Comparison of ENCODE assay signal across 19 cellular contexts in genomic region chr15:44694416-44694815, GRCh38. TPM values are rescaled to one million over a fixed set of nuclear protein-coding genes. Genes with fewer than 3 reads are reported as not detected.
DNase-seq lines count a peak whose midpoint lies in the region; ATAC-seq and TF ChIP-seq lines count a peak whose summit lies in the region.
"Had no signal": no experiment of that assay in that cellular context is flagged by ENCODE, and none has a peak within 500 bp of the region (broad histone marks: within the 10 kb centered on the region; RNA-seq: fewer than 3 reads in every experiment).

No MANE protein-coding gene starts in this region.

- POLR2A ChIA-PET in CD4-positive, alpha-beta T cell (lab: Charles Lee): interaction anchor here (0.8 to 6.0 kb wide), 4 partner anchors 11 to 29 kb away, joined by 4 to 67 read pairs (median 20); partner anchors contain the start of genes B2M, PATL2 and SPG11
- POLR2A ChIA-PET in naive thymus-derived CD8-positive, alpha-beta T cell (lab: Charles Lee): interaction anchor here (0.8 to 1.7 kb wide), 4 partner anchors 11 to 25 kb away, joined by 3 to 7 read pairs (median 4); partner anchors contain the start of gene PATL2

- H3K79me1 ChIP-seq in H9 (ENCODE audit: insufficient read depth, low read depth, low read length, poor library complexity, severe bottlenecking): no peaks in the 10 kb centered on the region

- WGBS in H9 (ENCODE audit: extremely low coverage, insufficient read length, low lambda C conversion rate): no CpG with 5 or more reads among the region's 4 CpGs

- peaks cover 39% of the 10 kb centered on the region for H3K4me1 Mint-ChIP-seq in CD4-positive, alpha-beta T cell (ENCODE audit: low read depth)
- peaks cover 11% of the 10 kb centered on the region for H3K4me1 Mint-ChIP-seq in T-helper 17 cell
- peaks cover 18 to 49% (median 41%) of the 10 kb centered on the region in 4 donors for H3K4me1 Mint-ChIP-seq in naive thymus-derived CD8-positive, alpha-beta T cell
- peaks cover 0 to 5% of the 10 kb centered on the region in 2 experiments; a peak in 2 of 4 replicates for H3K4me1 Mint-ChIP-seq in H9

- no peak for DNase-seq in CD4-positive, alpha-beta T cell
- DNase-seq in EH (ENCODE audit: low read depth): peak; percentile 20
- no peak for DNase-seq in T-helper 17 cell
- DNase-seq in naive thymus-derived CD8-positive, alpha-beta T cell: no peak
- no peak for DNase-seq in GM03348 (ENCODE audit: low spot score)
- DNase-seq in RPMI8226: no peak
- no peak for DNase-seq in H9
- DNase-seq: BE2C, DMS79, KBM-7, NCI-H1105, NCI-H1694, NCI-H2107, NCI-H510A, NCI-H748 treated with DMSO at 0.1 percent for 48 hours, OCI-M1, SHP77 treated with DMSO at 0.1 percent for 48 hours, SK-N-SH had no signal

- no peaks in the 10 kb centered on the region for H4K20me1 ChIP-seq in H9 (ENCODE audit: control insufficient read depth, insufficient read depth, insufficient read length)

- intact Hi-C loops in CD4-positive, alpha-beta T cell (cut with DNase I, micrococcal nuclease): loop anchor here in 1 of 2 experiments (2.0 kb wide), 1 partner anchor 16 kb away; the partner anchor contains the start of genes B2M and PATL2

- CTCF ChIA-PET in CD4-positive, alpha-beta T cell (lab: Charles Lee): no interaction called here

- H4K5ac ChIP-seq in H9 (ENCODE audit: insufficient read length, low read depth, low read length): no peak overlapping the region

- H3T11ph ChIP-seq in H9 (ENCODE audit: low read length): no peak overlapping the region

- H3K4me1 ChIP-seq in H9 (ENCODE audit: insufficient read depth, low read length): no peaks in the 10 kb centered on the region
- H3K4me1 ChIP-seq: BE2C had no signal

- H4K91ac ChIP-seq in H9 (ENCODE audit: insufficient read length, low read depth, low read length): no peak overlapping the region

- H2BK5ac ChIP-seq in H9 (ENCODE audit: insufficient read length, low read length): no peak overlapping the region

- no peak overlapping the region for H3K4me3 Mint-ChIP-seq in CD4-positive, alpha-beta T cell
- H3K4me3 Mint-ChIP-seq in T-helper 17 cell (no peak overlapping the region), H9 (no peak overlapping the region)
- H3K4me3 Mint-ChIP-seq in naive thymus-derived CD8-positive, alpha-beta T cell: peak overlapping the region in 2 of 10 donors; percentile 4 to 46

- no peak overlapping the region for H3K18ac ChIP-seq in H9 (ENCODE audit: insufficient read length, low read depth, low read length)

- H3K14ac ChIP-seq in H9 (ENCODE audit: insufficient read depth, low read length): no peak overlapping the region

- H2BK120ac ChIP-seq in H9 (ENCODE audit: low read depth, low read length, poor library complexity, severe bottlenecking): no peak overlapping the region

- H2BK15ac ChIP-seq in H9 (ENCODE audit: low read depth, low read length): no peak overlapping the region

- H3K56ac ChIP-seq in H9 (ENCODE audit: insufficient read length, low read depth, low read length): no peak overlapping the region

- H2AK5ac ChIP-seq in H9 (ENCODE audit: insufficient read length, low read length): no peak overlapping the region

- no peaks in the 10 kb centered on the region for H3K9me3 ChIP-seq in CD4-positive, alpha-beta T cell (ENCODE audit: control insufficient read depth, low read length)
- H3K9me3 ChIP-seq in T-helper 17 cell (ENCODE audit: control insufficient read depth, low read length, poor library complexity, severe bottlenecking) (no peaks in the 10 kb centered on the region), H9 (ENCODE audit: control insufficient read depth, low read depth, low read length) (no peaks in the 10 kb centered on the region)
- H3K9me3 ChIP-seq: BE2C, SK-N-SH had no signal

- H3K27me3 ChIP-seq in CD4-positive, alpha-beta T cell (ENCODE audit: control insufficient read depth, insufficient read depth, low read length): no peaks in the 10 kb centered on the region
- no peaks in the 10 kb centered on the region for H3K27me3 ChIP-seq in H9 (ENCODE audit: insufficient read depth, low read length)

- H3K27me3 Mint-ChIP-seq in CD4-positive, alpha-beta T cell: no peaks in the 10 kb centered on the region
- no peaks in the 10 kb centered on the region for H3K27me3 Mint-ChIP-seq in T-helper 17 cell
- H3K27me3 Mint-ChIP-seq in naive thymus-derived CD8-positive, alpha-beta T cell: no peaks in the 10 kb centered on the region
- H3K27me3 Mint-ChIP-seq in H9 (ENCODE audit: low read depth): peaks cover 3% of the 10 kb centered on the region; the same call in 1 of the 2 replicates

- TF ChIP-seq CTCF in CD4-positive, alpha-beta T cell (IDR thresholded peaks at IDR 0.05): no peak
- TF ChIP-seq CTCF in H9 (conservative IDR thresholded peaks at IDR 0.05): no peak

- H3K27ac ChIP-seq in CD4-positive, alpha-beta T cell (ENCODE audit: low read depth, low read length): no peak overlapping the region
- no peak overlapping the region for H3K27ac ChIP-seq in H9 (ENCODE audit: insufficient read length, low read depth, low read length)

- peaks cover under 1% of the 10 kb centered on the region for H3K36me3 Mint-ChIP-seq in CD4-positive, alpha-beta T cell (ENCODE audit: low read depth)
- H3K36me3 Mint-ChIP-seq in T-helper 17 cell (ENCODE audit: low read depth) (no peaks in the 10 kb centered on the region), H9 (ENCODE audit: insufficient read depth in 1 of 3, low read depth in 3 of 3) (no peaks in the 10 kb centered on the region)
- H3K36me3 Mint-ChIP-seq in naive thymus-derived CD8-positive, alpha-beta T cell: peaks cover 0 to 6% (median 2%) of the 10 kb centered on the region in 3 donors

- no peak overlapping the region for H3K9ac ChIP-seq in H9 (ENCODE audit: extremely low read depth, insufficient read length, low read length)
- H3K9ac ChIP-seq: SK-N-SH had no signal

- no peak overlapping the region for H3K4ac ChIP-seq in H9 (ENCODE audit: low read depth, low read length)

- H2AFZ ChIP-seq in H9 (ENCODE audit: low read length): no peak overlapping the region

- no peak overlapping the region for H3K23ac ChIP-seq in H9 (ENCODE audit: insufficient read length, low read depth, low read length)

- H3K27ac Mint-ChIP-seq in CD4-positive, alpha-beta T cell: peak overlapping the region; percentile 5
- peak overlapping the region; percentile 86 for H3K27ac Mint-ChIP-seq in T-helper 17 cell
- peak overlapping the region in 9 of 10 donors; percentile 27 to 89 (median 69) for H3K27ac Mint-ChIP-seq in naive thymus-derived CD8-positive, alpha-beta T cell
- H3K27ac Mint-ChIP-seq in H9: no peak overlapping the region

- no peaks in the 10 kb centered on the region for H3K23me2 ChIP-seq in H9 (ENCODE audit: insufficient read length, low read depth, low read length, poor library complexity, severe bottlenecking)

- no peak overlapping the region for H2BK12ac ChIP-seq in H9 (ENCODE audit: insufficient read length, low read depth, low read length)

- no peak overlapping the region for H4K8ac ChIP-seq in H9 (replicated peaks; ENCODE audit: insufficient read length, low read depth, low read length)

- H3K9me3 Mint-ChIP-seq in CD4-positive, alpha-beta T cell: no peaks in the 10 kb centered on the region
- peaks cover 0 to 8% (median 5%) of the 10 kb centered on the region in 9 donors for H3K9me3 Mint-ChIP-seq in naive thymus-derived CD8-positive, alpha-beta T cell
- peaks cover 0 to under 1% of the 10 kb centered on the region in 2 experiments; a peak in 1 of 5 replicates for H3K9me3 Mint-ChIP-seq in H9

- H3K79me2 ChIP-seq in H9 (ENCODE audit: insufficient read depth, low read length): no peaks in the 10 kb centered on the region

- no peak for ATAC-seq in CD4-positive, alpha-beta T cell (ENCODE audit: poor library complexity)
- ATAC-seq in T-helper 17 cell: no peak
- ATAC-seq in naive thymus-derived CD8-positive, alpha-beta T cell: no peak
- ATAC-seq: HCT116 had no signal

- H2BK20ac ChIP-seq in H9 (ENCODE audit: low read depth, low read length, poor library complexity, severe bottlenecking): no peak overlapping the region

- H3K4me2 ChIP-seq in H9 (ENCODE audit: insufficient read depth, insufficient read length, low read length): no peak overlapping the region
- H3K4me2 ChIP-seq: SK-N-SH had no signal

RNA-seq across cellular contexts. Expression of gene PATL2, which starts 16.7 kb away (rescaled TPM):
- total RNA-seq in CD4-positive, alpha-beta T cell: 10 to 100 TPM; 17.4 to 21.9 TPM
- total RNA-seq in T-helper 17 cell (10 to 100 TPM; 24.8 to 26.7 TPM), H9 (2021) (0.46 and 0.55 TPM in 2 replicates)
- 10 to 100 TPM; 69.4 to 69.9 TPM for total RNA-seq in naive thymus-derived CD8-positive, alpha-beta T cell
- 10 to 100 TPM in 2 of 3 donors, 1 to 10 TPM in 1; 7.2 to 21.8 (median 12.4) TPM for polyA plus RNA-seq in naive thymus-derived CD8-positive, alpha-beta T cell

RNA-seq across cellular contexts. Expression of gene B2M, which starts 16.9 kb away (rescaled TPM):
- total RNA-seq in CD4-positive, alpha-beta T cell: 1,000 to 10,000 TPM; 4,357 to 4,503 TPM
- total RNA-seq in T-helper 17 cell (1,000 to 10,000 TPM; 6,241 to 6,591 TPM), H9 (2021) (74.3 and 81.0 TPM in 2 replicates)
- total RNA-seq in naive thymus-derived CD8-positive, alpha-beta T cell: 1,000 to 10,000 TPM; 6,403 to 7,046 TPM
- polyA plus RNA-seq in naive thymus-derived CD8-positive, alpha-beta T cell: over 10,000 TPM; 25,152 to 39,550 (median 31,716) TPM

RNA-seq across cellular contexts. Expression of gene SPG11, which starts 31.0 kb away (rescaled TPM):
- 10 to 100 TPM; 49.9 to 51.3 TPM for total RNA-seq in CD4-positive, alpha-beta T cell
- total RNA-seq in T-helper 17 cell: 10 to 100 TPM; 71.0 to 76.4 TPM
- total RNA-seq in naive thymus-derived CD8-positive, alpha-beta T cell: 100 to 1,000 TPM; 133 to 138 TPM
- polyA plus RNA-seq in naive thymus-derived CD8-positive, alpha-beta T cell: 10 to 100 TPM; 24.3 to 30.9 (median 29.8) TPM
- total RNA-seq in H9 (2021): 38.3 and 43.8 TPM in 2 replicates

RNA-seq across cellular contexts. Expression of gene TRIM69, which starts 41.9 kb away (rescaled TPM):
- total RNA-seq in CD4-positive, alpha-beta T cell: 1 to 10 TPM; 6.2 to 9.8 TPM
- total RNA-seq in T-helper 17 cell: 10 to 100 TPM; 22.2 to 31.7 TPM
- 10 to 100 TPM; 28.9 to 34.9 TPM for total RNA-seq in naive thymus-derived CD8-positive, alpha-beta T cell
- polyA plus RNA-seq in naive thymus-derived CD8-positive, alpha-beta T cell: 10 to 100 TPM; 29.4 to 33.0 (median 31.6) TPM
- total RNA-seq in H9 (2021): 3.8 and 4.3 TPM in 2 replicates

Comparison
In these comparisons a context has a peak if more than half of its experiments do, and no peak if none do; other contexts are left out.
1. H3K27ac Mint-ChIP-seq: peak in CD4-positive, alpha-beta T cell (single experiment), T-helper 17 cell (single experiment) and naive thymus-derived CD8-positive, alpha-beta T cell (9 of 10); none in H9 (0 of 3).
2. RNA of gene PATL2, which starts 16.7 kb away (total RNA-seq): 69.4 to 69.9 TPM in naive thymus-derived CD8-positive, alpha-beta T cell, 24.8 to 26.7 TPM in T-helper 17 cell and 17.4 to 21.9 TPM in CD4-positive, alpha-beta T cell; 0.46 to 0.55 TPM in H9; every median in the first group is over 10 times any median in the second.
3. RNA of gene B2M, which starts 16.9 kb away (total RNA-seq): 6,403 to 7,046 TPM in naive thymus-derived CD8-positive, alpha-beta T cell, 6,241 to 6,591 TPM in T-helper 17 cell and 4,357 to 4,503 TPM in CD4-positive, alpha-beta T cell; 74.3 to 81.0 TPM in H9; every median in the first group is over 10 times any median in the second.